23 cellular contexts compared by ENCODE assay signal in genomic region chr14:76250345-76250744, GRCh38.
DNase-seq lines count a peak whose midpoint lies in the region; TF ChIP-seq lines count a peak whose summit lies in the region.
"Had no signal": no experiment of that assay in that cellular context is flagged by ENCODE, and none has a peak within 500 bp of the region (broad histone marks: within the 10 kb centered on the region; RNA-seq: fewer than 3 reads in every experiment).

No MANE protein-coding gene starts in this region.

- H4K20me1 ChIP-seq in neural progenitor cell (ENCODE audit: low read depth) (no peaks in the 10 kb centered on the region), Karpas-422 (ENCODE audit: insufficient read depth, low read depth, low read length) (no peaks in the 10 kb centered on the region)
- H4K20me1 ChIP-seq: BLaER1 had no signal

- TF ChIP-seq CTCF in neural progenitor cell (IDR thresholded peaks at IDR 0.05): no peak

- H3K4me3 ChIP-seq in neural progenitor cell (no peak overlapping the region), Karpas-422 (ENCODE audit: low read length) (no peak overlapping the region)
- H3K4me3 ChIP-seq: BLaER1, SJSA1 had no signal

- no peak overlapping the region for H3K9ac ChIP-seq in neural progenitor cell
- H3K9ac ChIP-seq in Karpas-422 (ENCODE audit: low read length): no peak overlapping the region
- H3K9ac ChIP-seq: BLaER1, KMS-11 had no signal

- DNase-seq in NCI-H1092 treated with DMSO at 0.1 percent for 48 hours (lab: John Stamatoyannopoulos, UW) (peak; percentile 7), NCI-H1092 (lab: John Stamatoyannopoulos, UW) (no peak), DMS79 (lab: John Stamatoyannopoulos, UW) (peak; percentile 77), NCI-H2227 treated with DMSO at 0.1 percent for 48 hours (lab: John Stamatoyannopoulos, UW) (peak; percentile 2), neural progenitor cell (ENCODE audit: low spot score) (no peak), cortex of kidney (lab: John Stamatoyannopoulos, UW) (no peak), Karpas-422 (no peak), RPMI8226 (no peak)
- DNase-seq: ACHN; CD4-positive, alpha-beta memory T cell; DMS153; GDM1; MV-4-11; NCI-H1417; NCI-H1694 treated with DMSO at 0.1 percent for 48 hours; NCI-H2081 treated with DMSO at 0.1 percent for 48 hours; NCI-H82; OCI-M1; T-helper 1 cell had no signal

- H3K36me3 Mint-ChIP-seq in neural progenitor cell: no peaks in the 10 kb centered on the region
- H3K36me3 Mint-ChIP-seq: CD4-positive, alpha-beta memory T cell had no signal

- H3F3A ChIP-seq in neural progenitor cell (ENCODE audit: low read depth): no peaks in the 10 kb centered on the region

- no peaks in the 10 kb centered on the region for H3K9me3 Mint-ChIP-seq in neural progenitor cell

- H3K79me2 ChIP-seq in neural progenitor cell (ENCODE audit: low read depth) (no peaks in the 10 kb centered on the region), Karpas-422 (ENCODE audit: low read length) (no peaks in the 10 kb centered on the region)

- H3K36me3 ChIP-seq in neural progenitor cell: no peaks in the 10 kb centered on the region
- no peaks in the 10 kb centered on the region for H3K36me3 ChIP-seq in Karpas-422 (ENCODE audit: insufficient read depth, low read length)
- H3K36me3 ChIP-seq: BLaER1, SJSA1 had no signal

- H3K27ac ChIP-seq in neural progenitor cell (no peak overlapping the region), Karpas-422 (ENCODE audit: low read length) (no peak overlapping the region)
- H3K27ac ChIP-seq: 22Rv1, BLaER1, KMS-11, SJSA1 had no signal

- H3K9me3 ChIP-seq in neural progenitor cell (ENCODE audit: low read depth): no peaks in the 10 kb centered on the region
- H3K9me3 ChIP-seq in Karpas-422 (ENCODE audit: low read length): no peaks in the 10 kb centered on the region
- H3K9me3 ChIP-seq: BLaER1, SJSA1 had no signal

- peaks cover 6% of the 10 kb centered on the region for H3K4me1 Mint-ChIP-seq in neural progenitor cell
- H3K4me1 Mint-ChIP-seq: CD4-positive, alpha-beta memory T cell had no signal

- no peak overlapping the region for H3K4me3 Mint-ChIP-seq in neural progenitor cell
- H3K4me3 Mint-ChIP-seq: CD4-positive, alpha-beta memory T cell had no signal

- no peaks in the 10 kb centered on the region for H3K27me3 ChIP-seq in neural progenitor cell
- H3K27me3 ChIP-seq in Karpas-422 (ENCODE audit: low read length): no peaks in the 10 kb centered on the region
- H3K27me3 ChIP-seq: BLaER1, SJSA1 had no signal

- H3K27me3 Mint-ChIP-seq in neural progenitor cell (ENCODE audit: insufficient read depth, low read depth): no peaks in the 10 kb centered on the region

- no peaks in the 10 kb centered on the region for H3K9me2 ChIP-seq in Karpas-422 (replicated peaks; ENCODE audit: insufficient read depth, low read length)

- H3K4me2 ChIP-seq in neural progenitor cell (no peak overlapping the region), Karpas-422 (ENCODE audit: low read depth, low read length, poor library complexity, severe bottlenecking) (no peak overlapping the region)
- H3K4me2 ChIP-seq: BLaER1, KMS-11 had no signal

- H3K4me1 ChIP-seq in neural progenitor cell (peaks cover 5% of the 10 kb centered on the region), Karpas-422 (ENCODE audit: low read length) (no peaks in the 10 kb centered on the region)
- H3K4me1 ChIP-seq: SJSA1 had no signal

- H2AFZ ChIP-seq in neural progenitor cell (replicated peaks): peak overlapping the region; percentile 57
- H2AFZ ChIP-seq in Karpas-422 (ENCODE audit: low read length): no peak overlapping the region

- no peak overlapping the region for H3K27ac Mint-ChIP-seq in neural progenitor cell
- H3K27ac Mint-ChIP-seq: CD4-positive, alpha-beta memory T cell had no signal

Comparison
In these comparisons a context has a peak if more than half of its experiments do, and no peak if none do; other contexts are left out.
1. DNase-seq: peak in NCI-H1092 treated with DMSO at 0.1 percent for 48 hours (single experiment), DMS79 (single experiment) and NCI-H2227 treated with DMSO at 0.1 percent for 48 hours (single experiment); none in NCI-H1092 (single experiment), neural progenitor cell (single experiment), cortex of kidney (single experiment), Karpas-422 (single experiment) and RPMI8226 (single experiment).